8 cellular contexts compared by ENCODE assay signal in genomic region chr1:219173434-219173757, GRCh38. TPM values are rescaled to one million over a fixed set of nuclear protein-coding genes. Genes with fewer than 3 reads are reported as not detected.
A peak's percentile ranks its signal among the peaks of the same experiment; 100 is the strongest.
DNase-seq lines count a peak whose midpoint lies in the region; ATAC-seq and TF ChIP-seq lines count a peak whose summit lies in the region.

No MANE protein-coding gene starts in this region.

- intact Hi-C loops in activated CD4-positive, alpha-beta T cell treated with anti-CD3 and anti-CD28 coated beads, Interleukin-2, amount 10 ng/mL, durations not matched to agents 24 days and 14 days (cut with micrococcal nuclease) = loop anchor here (5.0 to 10.0 kb wide), 3 partner anchors 149 to 1099 kb away; partner anchors contain the start of genes RAB3GAP2 and RRP15
- intact Hi-C loops in ovary (cut with DNase I) = loop anchor here in 1 of 4 donors (10.0 kb wide), 1 partner anchor 829 kb away; the partner anchor contains the start of gene TGFB2

- H3K9me3 Mint-ChIP-seq in activated CD4-positive, alpha-beta T cell treated with anti-CD3 and anti-CD28 coated beads, Interleukin-2, amount 10 ng/mL, durations not matched to agents 24 days and 14 days = no peaks in the 10 kb centered on the region

- ATAC-seq in HG02610 (IDR thresholded peaks at IDR 0.05; ENCODE audit: unreplicated experiment) = no peak

- H3K4me3 Mint-ChIP-seq in activated CD4-positive, alpha-beta T cell treated with anti-CD3 and anti-CD28 coated beads, Interleukin-2, amount 10 ng/mL, durations not matched to agents 24 days and 14 days = peak overlapping the region; percentile 99

- H3K36me3 ChIP-seq in HUES48 (ENCODE audit: control insufficient read depth, insufficient read depth, low read length) (no peaks in the 10 kb centered on the region), ovary (no peaks in the 10 kb centered on the region)

- peak overlapping the region; percentile 80 for H3K4me3 ChIP-seq in HUES48 (ENCODE audit: low read depth, low read length)
- H3K4me3 ChIP-seq in coronary artery = peak overlapping the region; percentile 72
- peak overlapping the region; percentile 87 for H3K4me3 ChIP-seq in ovary

- no peak for TF ChIP-seq POLR2A in ovary (IDR thresholded peaks at IDR 0.05)

- H3K27ac ChIP-seq in HUES48 (ENCODE audit: low read depth, low read length) = peak overlapping the region; percentile 87
- H3K27ac ChIP-seq in coronary artery = peak overlapping the region; percentile 84 to 92
- peak overlapping the region; percentile 73 to 82 for H3K27ac ChIP-seq in ovary

- peak overlapping the region; percentile 98 for H3K27ac Mint-ChIP-seq in activated CD4-positive, alpha-beta T cell treated with anti-CD3 and anti-CD28 coated beads, Interleukin-2, amount 10 ng/mL, durations not matched to agents 24 days and 14 days

- no peak overlapping the region for H3K9ac ChIP-seq in HUES48 (ENCODE audit: low read depth, low read length)

- H3K4me1 ChIP-seq in HUES48 (ENCODE audit: control insufficient read depth, insufficient read depth, low read length) (peaks cover 14% of the 10 kb centered on the region), ovary (ENCODE audit: insufficient read depth) (peaks cover 7% of the 10 kb centered on the region)

- H3K9me3 ChIP-seq in HUES48 (ENCODE audit: control insufficient read depth, insufficient read depth, low read length) (no peaks in the 10 kb centered on the region), ovary (no peaks in the 10 kb centered on the region)

- WGBS in ovary, 3 donors = 16 to 28% (median 20%) methylated on average over 6 of the region's 6 CpGs

- H3K36me3 Mint-ChIP-seq in activated CD4-positive, alpha-beta T cell treated with anti-CD3 and anti-CD28 coated beads, Interleukin-2, amount 10 ng/mL, durations not matched to agents 24 days and 14 days (ENCODE audit: low read depth) = peaks cover 14% of the 10 kb centered on the region

- no peaks in the 10 kb centered on the region for H3K27me3 Mint-ChIP-seq in activated CD4-positive, alpha-beta T cell treated with anti-CD3 and anti-CD28 coated beads, Interleukin-2, amount 10 ng/mL, durations not matched to agents 24 days and 14 days

- H3K4me1 Mint-ChIP-seq in activated CD4-positive, alpha-beta T cell treated with anti-CD3 and anti-CD28 coated beads, Interleukin-2, amount 10 ng/mL, durations not matched to agents 24 days and 14 days = peaks cover 29% of the 10 kb centered on the region

- TF ChIP-seq EP300 in ovary (IDR thresholded peaks at IDR 0.05) = no peak

- no peak for DNase-seq in activated CD4-positive, alpha-beta T cell treated with anti-CD3 and anti-CD28 coated beads, Interleukin-2, amount 10 ng/mL, durations not matched to agents 24 days and 14 days
- DNase-seq in activated CD4-positive, alpha-beta T cell treated with anti-CD3 and anti-CD28 coated beads for 1 hour = no peak
- no peak for DNase-seq in coronary artery (ENCODE audit: low spot score)
- DNase-seq in ovary = no peak
- DNase-seq in pons (ENCODE audit: low spot score) = no peak
- no peak for DNase-seq in NCI-H2196 (lab: John Stamatoyannopoulos, UW; ENCODE audit: unreplicated experiment)

- no peaks in the 10 kb centered on the region for H3K27me3 ChIP-seq in HUES48 (ENCODE audit: control insufficient read depth, insufficient read depth, low read length)
- no peaks in the 10 kb centered on the region for H3K27me3 ChIP-seq in ovary

- TF ChIP-seq CTCF in coronary artery (IDR thresholded peaks at IDR 0.05) (no peak), ovary (IDR thresholded peaks at IDR 0.05) (no peak)

RNA-seq across cellular contexts. Expression of gene LYPLAL1, which starts 0.3 kb away (rescaled TPM):
- 19.7 and 22.9 TPM in 2 replicates for total RNA-seq in activated CD4-positive, alpha-beta T cell treated with anti-CD3 and anti-CD28 coated beads, Interleukin-2, amount 10 ng/mL, durations not matched to agents 24 days and 14 days
- total RNA-seq in ovary = 10 to 100 TPM; 25.3 to 43.8 (median 36.8) TPM
- polyA plus RNA-seq in ovary = 10 to 100 TPM; 14.7 to 36.8 TPM
